ENCODE assay signal across 2 cellular contexts in the genomic region with DNA sequence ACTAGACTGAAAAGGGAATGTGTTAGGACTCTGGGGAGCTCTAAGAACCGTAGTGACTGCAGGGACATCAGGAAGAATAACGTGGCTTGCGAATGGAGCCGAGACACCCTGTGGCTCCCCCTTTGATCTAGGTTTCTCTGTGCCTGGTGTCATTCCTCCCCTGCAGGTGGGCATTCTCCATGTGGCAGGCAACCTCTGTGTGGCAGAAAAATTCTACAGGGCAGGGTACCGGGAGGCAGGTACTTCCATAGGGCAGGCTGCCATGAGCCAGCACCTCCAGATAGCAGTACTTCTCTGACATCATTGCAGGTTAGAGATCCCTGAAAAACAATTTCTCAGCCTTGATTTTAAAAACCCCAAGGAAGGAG.
TF ChIP-seq lines count a peak whose summit lies in the region.

No MANE protein-coding gene starts in this region.

TF ChIP-seq in IMR-90, 13 proteins besides CTCF, POLR2A, EP300 and RAD21:
- TF ChIP-seq SMC3 (IDR thresholded peaks at IDR 0.05; ENCODE audit: low read depth, low read length) = no peak
- TF ChIP-seq, protein P1, sequence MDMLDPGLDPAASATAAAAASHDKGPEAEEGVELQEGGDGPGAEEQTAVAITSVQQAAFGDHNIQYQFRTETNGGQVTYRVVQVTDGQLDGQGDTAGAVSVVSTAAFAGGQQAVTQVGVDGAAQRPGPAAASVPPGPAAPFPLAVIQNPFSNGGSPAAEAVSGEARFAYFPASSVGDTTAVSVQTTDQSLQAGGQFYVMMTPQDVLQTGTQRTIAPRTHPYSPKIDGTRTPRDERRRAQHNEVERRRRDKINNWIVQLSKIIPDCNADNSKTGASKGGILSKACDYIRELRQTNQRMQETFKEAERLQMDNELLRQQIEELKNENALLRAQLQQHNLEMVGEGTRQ (IDR thresholded peaks at IDR 0.05; ENCODE audit: low read depth, low read length) = no peak
- TF ChIP-seq CHD1 (IDR thresholded peaks at IDR 0.05; ENCODE audit: low read depth, low read length) = no peak
- no peak for TF ChIP-seq BHLHE40 (IDR thresholded peaks at IDR 0.05; ENCODE audit: low read depth, low read length)
- no peak for TF ChIP-seq MAFK (IDR thresholded peaks at IDR 0.05; ENCODE audit: low read depth, low read length)
- TF ChIP-seq CEBPB (IDR thresholded peaks at IDR 0.05; ENCODE audit: low read depth, low read length) = no peak
- TF ChIP-seq NFE2L2 (IDR thresholded peaks at IDR 0.05; ENCODE audit: low read depth, low read length) = no peak
- no peak for TF ChIP-seq MAZ (IDR thresholded peaks at IDR 0.05; ENCODE audit: borderline replicate concordance, low read depth, low read length)
- TF ChIP-seq RCOR1 (IDR thresholded peaks at IDR 0.05; ENCODE audit: insufficient replicate concordance, low read length) = no peak
- TF ChIP-seq MXI1 (IDR thresholded peaks at IDR 0.05; ENCODE audit: borderline replicate concordance, low read depth, low read length) = no peak
- TF ChIP-seq, protein P2, sequence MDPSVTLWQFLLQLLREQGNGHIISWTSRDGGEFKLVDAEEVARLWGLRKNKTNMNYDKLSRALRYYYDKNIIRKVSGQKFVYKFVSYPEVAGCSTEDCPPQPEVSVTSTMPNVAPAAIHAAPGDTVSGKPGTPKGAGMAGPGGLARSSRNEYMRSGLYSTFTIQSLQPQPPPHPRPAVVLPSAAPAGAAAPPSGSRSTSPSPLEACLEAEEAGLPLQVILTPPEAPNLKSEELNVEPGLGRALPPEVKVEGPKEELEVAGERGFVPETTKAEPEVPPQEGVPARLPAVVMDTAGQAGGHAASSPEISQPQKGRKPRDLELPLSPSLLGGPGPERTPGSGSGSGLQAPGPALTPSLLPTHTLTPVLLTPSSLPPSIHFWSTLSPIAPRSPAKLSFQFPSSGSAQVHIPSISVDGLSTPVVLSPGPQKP (IDR thresholded peaks at IDR 0.05; ENCODE audit: borderline replicate concordance, low read depth, low read length) = no peak
- no peak for TF ChIP-seq RFX5 (IDR thresholded peaks at IDR 0.05; ENCODE audit: low read depth, low read length)
- TF ChIP-seq FOS (IDR thresholded peaks at IDR 0.05; ENCODE audit: low read depth, low read length) = no peak

TF ChIP-seq in H1, 55 proteins besides CTCF, POLR2A, EP300 and RAD21:
- TF ChIP-seq KDM1A (IDR thresholded peaks at IDR 0.05; ENCODE audit: borderline replicate concordance, low read length) (no peak), CBX5 (IDR thresholded peaks at IDR 0.05; ENCODE audit: low read depth, low read length) (no peak), EGR1 (IDR thresholded peaks at IDR 0.05; ENCODE audit: borderline replicate concordance, low read depth, low read length) (0 out of 2 replicates have a peak, but pooled peaks have one; percentile 1), TEAD4 (IDR thresholded peaks at IDR 0.05; ENCODE audit: low read depth, low read length) (peak; percentile 52)
- TF ChIP-seq, protein P3, sequence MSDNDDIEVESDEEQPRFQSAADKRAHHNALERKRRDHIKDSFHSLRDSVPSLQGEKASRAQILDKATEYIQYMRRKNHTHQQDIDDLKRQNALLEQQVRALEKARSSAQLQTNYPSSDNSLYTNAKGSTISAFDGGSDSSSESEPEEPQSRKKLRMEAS (IDR thresholded peaks at IDR 0.05) = peak; percentile 6; the same call in 1 of the 2 replicates
